Comparison of ENCODE assay signal across 1 cellular context in the genomic region with DNA sequence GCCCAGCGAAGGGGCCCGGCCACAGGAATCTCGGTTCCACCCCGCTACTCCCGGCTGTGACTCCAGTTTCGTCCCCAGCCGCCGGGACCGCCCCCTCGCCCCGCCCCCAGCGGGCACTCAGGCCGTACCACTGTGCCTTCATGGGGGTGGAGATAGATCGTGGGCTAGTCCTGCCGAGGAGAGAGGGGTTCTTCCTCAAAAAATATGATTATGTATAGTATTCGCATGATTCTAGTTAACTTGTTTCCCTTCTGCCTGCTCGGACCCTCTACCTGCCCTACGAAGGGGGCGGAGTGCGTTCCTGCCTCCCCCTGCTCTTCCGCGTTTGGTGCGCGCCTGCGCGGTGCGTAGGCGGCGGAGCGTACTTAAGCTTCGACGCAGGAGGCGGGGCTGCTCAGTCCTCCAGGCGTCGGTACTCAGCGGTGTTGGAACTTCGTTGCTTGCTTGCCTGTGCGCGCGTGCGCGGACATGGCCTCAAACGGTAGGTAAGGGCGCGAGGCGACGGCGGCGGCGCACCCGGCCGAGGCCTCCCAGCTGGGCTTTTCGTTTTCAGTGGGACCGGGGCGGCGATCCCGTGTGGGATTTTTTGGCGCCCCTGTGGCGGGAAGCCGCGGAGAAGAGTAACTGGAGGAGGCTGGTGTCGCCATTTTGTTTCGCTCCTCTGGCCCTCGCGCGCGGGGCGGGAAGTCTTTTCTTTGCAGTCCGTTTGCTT.
TF ChIP-seq lines count a peak whose summit lies in the region.

Gene FUS (plus strand): TSS at position 393 of the 712 bp plus-strand sequence. CDS start 76 bp downstream, at position 469.

TF ChIP-seq in HepG2, 621 proteins besides CTCF, POLR2A, EP300 and RAD21 (continued from another document and continues in another):
- no peak for TF ChIP-seq GPBP1L1 (CRISPR knock-in tag; IDR thresholded peaks at IDR 0.05)
- TF ChIP-seq ZNF33B (CRISPR knock-in tag; IDR thresholded peaks at IDR 0.05): peak; percentile 82
- no peak for TF ChIP-seq ZNF512 (CRISPR knock-in tag; IDR thresholded peaks at IDR 0.05)
- TF ChIP-seq ZBTB3 (CRISPR knock-in tag; IDR thresholded peaks at IDR 0.05; ENCODE audit: borderline replicate concordance, low read depth): no peak
- TF ChIP-seq, protein P1, sequence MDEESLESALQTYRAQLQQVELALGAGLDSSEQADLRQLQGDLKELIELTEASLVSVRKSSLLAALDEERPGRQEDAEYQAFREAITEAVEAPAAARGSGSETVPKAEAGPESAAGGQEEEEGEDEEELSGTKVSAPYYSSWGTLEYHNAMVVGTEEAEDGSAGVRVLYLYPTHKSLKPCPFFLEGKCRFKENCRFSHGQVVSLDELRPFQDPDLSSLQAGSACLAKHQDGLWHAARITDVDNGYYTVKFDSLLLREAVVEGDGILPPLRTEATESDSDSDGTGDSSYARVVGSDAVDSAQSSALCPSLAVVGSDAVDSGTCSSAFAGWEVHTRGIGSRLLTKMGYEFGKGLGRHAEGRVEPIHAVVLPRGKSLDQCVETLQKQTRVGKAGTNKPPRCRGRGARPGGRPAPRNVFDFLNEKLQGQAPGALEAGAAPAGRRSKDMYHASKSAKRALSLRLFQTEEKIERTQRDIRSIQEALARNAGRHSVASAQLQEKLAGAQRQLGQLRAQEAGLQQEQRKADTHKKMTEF (CRISPR knock-in tag; IDR thresholded peaks at IDR 0.05): peak; percentile 97
- peak; percentile 95 for TF ChIP-seq ZNF350 (CRISPR knock-in tag; IDR thresholded peaks at IDR 0.05; ENCODE audit: borderline replicate concordance, low read depth)
- no peak for TF ChIP-seq HMGA1 (CRISPR knock-in tag; conservative IDR thresholded peaks at IDR 0.05)
- no peak for TF ChIP-seq CC2D1A (CRISPR knock-in tag; IDR thresholded peaks at IDR 0.05)
- peak; percentile 85 for TF ChIP-seq ZNF205 (CRISPR knock-in tag; IDR thresholded peaks at IDR 0.05)
- no peak; the same call in 1 of the 2 replicates for TF ChIP-seq PHF20 (CRISPR knock-in tag; IDR thresholded peaks at IDR 0.05)
- TF ChIP-seq ATF7-NPFF (CRISPR knock-in tag; IDR thresholded peaks at IDR 0.05; ENCODE audit: low read depth): peak; percentile 84
- TF ChIP-seq ZNF777 (CRISPR knock-in tag; IDR thresholded peaks at IDR 0.05): no peak
- no peak; the same call in 1 of the 2 replicates for TF ChIP-seq ARNTL (CRISPR knock-in tag; IDR thresholded peaks at IDR 0.05)
- no peak; the same call in 1 of the 2 replicates for TF ChIP-seq GZF1 (CRISPR knock-in tag; IDR thresholded peaks at IDR 0.05)
- peak; percentile 53; the same call in 1 of the 2 replicates for TF ChIP-seq ZNF619 (CRISPR knock-in tag; IDR thresholded peaks at IDR 0.05)
- no peak for TF ChIP-seq ZNF562 (CRISPR knock-in tag; IDR thresholded peaks at IDR 0.05; ENCODE audit: borderline replicate concordance)
- TF ChIP-seq MAFK (conservative IDR thresholded peaks at IDR 0.05 in 1 of 2, IDR thresholded peaks at IDR 0.05 in 1 of 2; ENCODE audit: low read length in 2 of 2): no peak
- TF ChIP-seq PTBP1 (IDR thresholded peaks at IDR 0.05; ENCODE audit: low read depth, low read length, poor library complexity, severe bottlenecking): no peak
- peak; percentile 82 for TF ChIP-seq GTF3A (CRISPR knock-in tag; conservative IDR thresholded peaks at IDR 0.05)
- no peak for TF ChIP-seq ZNF577 (CRISPR knock-in tag; IDR thresholded peaks at IDR 0.05; ENCODE audit: borderline replicate concordance, low read depth)
- TF ChIP-seq ZNF331 (CRISPR knock-in tag; IDR thresholded peaks at IDR 0.05): peak; percentile 91
- TF ChIP-seq NFIC (IDR thresholded peaks at IDR 0.05; ENCODE audit: low read length): 0 out of 2 replicates have a peak, but pooled peaks have one; percentile 56
- TF ChIP-seq NR2F1 (CRISPR knock-in tag; IDR thresholded peaks at IDR 0.05): no peak
- TF ChIP-seq ZNF18 (CRISPR knock-in tag; IDR thresholded peaks at IDR 0.05; ENCODE audit: insufficient replicate concordance): peak; percentile 57
- TF ChIP-seq PBX3 (CRISPR knock-in tag; IDR thresholded peaks at IDR 0.05; ENCODE audit: borderline replicate concordance): peak; percentile 68; the same call in 1 of the 2 replicates
- no peak for TF ChIP-seq SSRP1 (CRISPR knock-in tag; IDR thresholded peaks at IDR 0.05)
- peak; percentile 70 for TF ChIP-seq KMT2B (CRISPR knock-in tag; IDR thresholded peaks at IDR 0.05)
- TF ChIP-seq ZNF484 (CRISPR knock-in tag; IDR thresholded peaks at IDR 0.05; ENCODE audit: borderline replicate concordance, low read depth): peak; percentile 77; the same call in 1 of the 2 replicates
- peak; percentile 96 for TF ChIP-seq YEATS4 (CRISPR knock-in tag; IDR thresholded peaks at IDR 0.05; ENCODE audit: borderline replicate concordance)
- TF ChIP-seq RARA (CRISPR knock-in tag; IDR thresholded peaks at IDR 0.05): no peak; the same call in 1 of the 2 replicates
- TF ChIP-seq BRCA1 (CRISPR knock-in tag; IDR thresholded peaks at IDR 0.05): peak; percentile 92
- TF ChIP-seq NR2F2 (IDR thresholded peaks at IDR 0.05; ENCODE audit: borderline replicate concordance, low read depth): peak; percentile 71; the same call in 1 of the 2 replicates
- TF ChIP-seq SRSF4 (IDR thresholded peaks at IDR 0.05; ENCODE audit: low read depth, low read length, poor library complexity, severe bottlenecking): peak; percentile 89
- TF ChIP-seq, protein P2, sequence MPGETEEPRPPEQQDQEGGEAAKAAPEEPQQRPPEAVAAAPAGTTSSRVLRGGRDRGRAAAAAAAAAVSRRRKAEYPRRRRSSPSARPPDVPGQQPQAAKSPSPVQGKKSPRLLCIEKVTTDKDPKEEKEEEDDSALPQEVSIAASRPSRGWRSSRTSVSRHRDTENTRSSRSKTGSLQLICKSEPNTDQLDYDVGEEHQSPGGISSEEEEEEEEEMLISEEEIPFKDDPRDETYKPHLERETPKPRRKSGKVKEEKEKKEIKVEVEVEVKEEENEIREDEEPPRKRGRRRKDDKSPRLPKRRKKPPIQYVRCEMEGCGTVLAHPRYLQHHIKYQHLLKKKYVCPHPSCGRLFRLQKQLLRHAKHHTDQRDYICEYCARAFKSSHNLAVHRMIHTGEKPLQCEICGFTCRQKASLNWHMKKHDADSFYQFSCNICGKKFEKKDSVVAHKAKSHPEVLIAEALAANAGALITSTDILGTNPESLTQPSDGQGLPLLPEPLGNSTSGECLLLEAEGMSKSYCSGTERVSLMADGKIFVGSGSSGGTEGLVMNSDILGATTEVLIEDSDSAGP (CRISPR knock-in tag; IDR thresholded peaks at IDR 0.05; ENCODE audit: borderline replicate concordance): peak; percentile 96
- TF ChIP-seq, protein P3, sequence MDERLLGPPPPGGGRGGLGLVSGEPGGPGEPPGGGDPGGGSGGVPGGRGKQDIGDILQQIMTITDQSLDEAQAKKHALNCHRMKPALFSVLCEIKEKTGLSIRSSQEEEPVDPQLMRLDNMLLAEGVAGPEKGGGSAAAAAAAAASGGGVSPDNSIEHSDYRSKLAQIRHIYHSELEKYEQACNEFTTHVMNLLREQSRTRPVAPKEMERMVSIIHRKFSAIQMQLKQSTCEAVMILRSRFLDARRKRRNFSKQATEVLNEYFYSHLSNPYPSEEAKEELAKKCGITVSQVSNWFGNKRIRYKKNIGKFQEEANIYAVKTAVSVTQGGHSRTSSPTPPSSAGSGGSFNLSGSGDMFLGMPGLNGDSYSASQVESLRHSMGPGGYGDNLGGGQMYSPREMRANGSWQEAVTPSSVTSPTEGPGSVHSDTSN (CRISPR knock-in tag; IDR thresholded peaks at IDR 0.05): no peak
- no peak; the same call in 1 of the 2 replicates for TF ChIP-seq ZIK1 (CRISPR knock-in tag; IDR thresholded peaks at IDR 0.05; ENCODE audit: borderline replicate concordance, low read depth)
- no peak for TF ChIP-seq ZMAT5 (CRISPR knock-in tag; IDR thresholded peaks at IDR 0.05; ENCODE audit: borderline replicate concordance, low read depth)
- TF ChIP-seq ZSCAN31 (CRISPR knock-in tag; IDR thresholded peaks at IDR 0.05; ENCODE audit: low read depth): peak; percentile 90
- TF ChIP-seq ZUFSP (CRISPR knock-in tag; IDR thresholded peaks at IDR 0.05; ENCODE audit: borderline replicate concordance): no peak
- peak; percentile 79; the same call in 1 of the 2 replicates for TF ChIP-seq TOE1 (CRISPR knock-in tag; IDR thresholded peaks at IDR 0.05)
- TF ChIP-seq ZBTB8A (CRISPR knock-in tag; IDR thresholded peaks at IDR 0.05; ENCODE audit: borderline replicate concordance, low read depth): 0 out of 2 replicates have a peak, but pooled peaks have one; percentile 15
- peak; percentile 95 for TF ChIP-seq GPN1 (CRISPR knock-in tag; IDR thresholded peaks at IDR 0.05; ENCODE audit: borderline replicate concordance)
- TF ChIP-seq, protein P4, sequence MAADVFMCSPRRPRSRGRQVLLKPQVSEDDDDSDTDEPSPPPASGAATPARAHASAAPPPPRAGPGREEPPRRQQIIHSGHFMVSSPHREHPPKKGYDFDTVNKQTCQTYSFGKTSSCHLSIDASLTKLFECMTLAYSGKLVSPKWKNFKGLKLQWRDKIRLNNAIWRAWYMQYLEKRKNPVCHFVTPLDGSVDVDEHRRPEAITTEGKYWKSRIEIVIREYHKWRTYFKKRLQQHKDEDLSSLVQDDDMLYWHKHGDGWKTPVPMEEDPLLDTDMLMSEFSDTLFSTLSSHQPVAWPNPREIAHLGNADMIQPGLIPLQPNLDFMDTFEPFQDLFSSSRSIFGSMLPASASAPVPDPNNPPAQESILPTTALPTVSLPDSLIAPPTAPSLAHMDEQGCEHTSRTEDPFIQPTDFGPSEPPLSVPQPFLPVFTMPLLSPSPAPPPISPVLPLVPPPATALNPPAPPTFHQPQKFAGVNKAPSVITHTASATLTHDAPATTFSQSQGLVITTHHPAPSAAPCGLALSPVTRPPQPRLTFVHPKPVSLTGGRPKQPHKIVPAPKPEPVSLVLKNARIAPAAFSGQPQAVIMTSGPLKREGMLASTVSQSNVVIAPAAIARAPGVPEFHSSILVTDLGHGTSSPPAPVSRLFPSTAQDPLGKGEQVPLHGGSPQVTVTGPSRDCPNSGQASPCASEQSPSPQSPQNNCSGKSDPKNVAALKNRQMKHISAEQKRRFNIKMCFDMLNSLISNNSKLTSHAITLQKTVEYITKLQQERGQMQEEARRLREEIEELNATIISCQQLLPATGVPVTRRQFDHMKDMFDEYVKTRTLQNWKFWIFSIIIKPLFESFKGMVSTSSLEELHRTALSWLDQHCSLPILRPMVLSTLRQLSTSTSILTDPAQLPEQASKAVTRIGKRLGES (CRISPR knock-in tag; IDR thresholded peaks at IDR 0.05; ENCODE audit: borderline replicate concordance): 0 out of 2 replicates have a peak, but pooled peaks have one; percentile 88
